In genomic region chr13:99977912-99978780, GRCh38 we compare ENCODE assay signal across 15 cellular contexts. TPM values are rescaled to one million over a fixed set of nuclear protein-coding genes. Genes with fewer than 3 reads are reported as not detected.
DNase-seq lines count a peak whose midpoint lies in the region; ATAC-seq, FAIRE-seq and TF ChIP-seq lines count a peak whose summit lies in the region.
"Had no signal": no experiment of that assay in that cellular context is flagged by ENCODE, and none has a peak within 500 bp of the region (broad histone marks: within the 10 kb centered on the region; RNA-seq: fewer than 3 reads in every experiment).

No MANE protein-coding gene starts in this region.

- H3K36me3 ChIP-seq in kidney (ENCODE audit: control insufficient read depth in 1 of 2, insufficient read depth in 2 of 2, low read length in 2 of 2): no peaks in the 10 kb centered on the region
- H3K36me3 ChIP-seq in pancreas: no peaks in the 10 kb centered on the region

- ATAC-seq in naive B cell (ENCODE audit: low read depth in 2 of 2) (no peak), pancreas (no peak)
- ATAC-seq: esophagus mucosa had no signal

- H3K9me3 Mint-ChIP-seq in HFFc6: no peaks in the 10 kb centered on the region; the same call in 1 of the 2 replicates
- peaks cover 0 to 53% (median 32%) of the 10 kb centered on the region in 7 donors for H3K9me3 Mint-ChIP-seq in naive B cell
- no peaks in the 10 kb centered on the region for H3K9me3 Mint-ChIP-seq in MCF 10A (ENCODE audit: unreplicated experiment)

- H3K27ac Mint-ChIP-seq in HFFc6 (no peak overlapping the region), naive B cell (peak overlapping the region in 4 of 6 donors; percentile 24 to 93 (median 69)), MCF 10A (ENCODE audit: low read depth, unreplicated experiment) (no peak overlapping the region)
- H3K27ac Mint-ChIP-seq: activated naive CD8-positive, alpha-beta T cell treated with anti-CD3 and anti-CD28 coated beads for 36 hours had no signal

- no peak overlapping the region for H3K9ac ChIP-seq in kidney (ENCODE audit: low read length in 2 of 2)

- H3K9me3 ChIP-seq in kidney (ENCODE audit: control insufficient read depth in 1 of 2, low read length in 2 of 2) (no peaks in the 10 kb centered on the region), pancreas (no peaks in the 10 kb centered on the region)

- DNase-seq in DMS79 treated with DMSO at 0.1 percent for 48 hours (lab: John Stamatoyannopoulos, UW): peak; percentile 89
- no peak for DNase-seq in HFFc6
- DNase-seq in cerebellar cortex (ENCODE audit: low spot score): peak; percentile 72
- DNase-seq in naive B cell: no peak
- DNase-seq in MCF 10A (ENCODE audit: unreplicated experiment): no peak
- DNase-seq in kidney: no peak
- DNase-seq in pancreas: no peak
- no peak for DNase-seq in DMS 273 (lab: John Stamatoyannopoulos, UW; ENCODE audit: unreplicated experiment)
- DNase-seq: activated naive CD8-positive, alpha-beta T cell treated with anti-CD3 and anti-CD28 coated beads for 36 hours; Calu3; NCI-H69; stimulated activated CD4-positive, alpha-beta T cell treated with anti-CD3 and anti-CD28 coated beads, Interleukin-2, amount 100 ng/mL, for 48 hours had no signal

- H3K4me1 ChIP-seq in kidney (ENCODE audit: control insufficient read depth in 1 of 2, insufficient read depth in 1 of 2, low read depth in 1 of 2, low read length in 2 of 2) (peaks cover 0 to 10% of the 10 kb centered on the region in 2 donors), pancreas (peaks cover 5 to 9% (median 7%) of the 10 kb centered on the region in 3 donors)

- intact Hi-C loops in MCF 10A (cut with micrococcal nuclease): no loop called here
- intact Hi-C loops in kidney (cut with DNase I): no loop called here
- intact Hi-C loops in pancreas (cut with DNase I): no loop called here

- H3K27ac ChIP-seq in kidney (ENCODE audit: low read depth in 2 of 2, low read length in 2 of 2): no peak overlapping the region
- no peak overlapping the region for H3K27ac ChIP-seq in pancreas

- 19 to 23% methylated on average over 51 to 52 of the region's 52 CpGs for WGBS in pancreas, 2 donors

- H3K27me3 Mint-ChIP-seq in HFFc6 (ENCODE audit: insufficient read depth): peaks cover 69% of the 10 kb centered on the region
- H3K27me3 Mint-ChIP-seq in naive B cell: peaks cover 52 to 60% (median 55%) of the 10 kb centered on the region in 3 donors
- peaks cover 3% of the 10 kb centered on the region for H3K27me3 Mint-ChIP-seq in MCF 10A (ENCODE audit: insufficient read depth, unreplicated experiment)

- H3K4me3 ChIP-seq in kidney (ENCODE audit: low read length in 2 of 2) (no peak overlapping the region), pancreas (no peak overlapping the region)

- no TSS peak for BruUV-seq in MCF 10A (replicated peaks; lab: Mats Ljungman, UMichigan)

- H3K27me3 ChIP-seq in pancreas: peaks cover 17 to 80% (median 44%) of the 10 kb centered on the region in 4 donors

- POLR2A ChIA-PET in MCF 10A (lab: Yijun Ruan, JAX): no interaction called here

- no peak for TF ChIP-seq CTCF in HFFc6 (IDR thresholded peaks at IDR 0.05)
- no peak for TF ChIP-seq CTCF in MCF 10A (IDR thresholded peaks at IDR 0.05; ENCODE audit: unreplicated experiment)
- no peak for TF ChIP-seq CTCF in kidney (IDR thresholded peaks at IDR 0.05; ENCODE audit: borderline replicate concordance, extremely low read depth, insufficient read depth)
- TF ChIP-seq CTCF in pancreas (IDR thresholded peaks at IDR 0.05): no peak

- peak overlapping the region; percentile 60; the same call in 1 of the 2 replicates for H3K4me3 Mint-ChIP-seq in HFFc6
- H3K4me3 Mint-ChIP-seq in naive B cell: peak overlapping the region in 6 of 8 donors; percentile 9 to 76 (median 50)
- H3K4me3 Mint-ChIP-seq in MCF 10A (ENCODE audit: unreplicated experiment): no peak overlapping the region
- H3K4me3 Mint-ChIP-seq: activated naive CD8-positive, alpha-beta T cell treated with anti-CD3 and anti-CD28 coated beads for 36 hours had no signal

- CTCF ChIA-PET in MCF 10A (lab: Yijun Ruan, JAX): interaction anchor here (0.6 to 0.7 kb wide), 4 partner anchors 23 to 521 kb away, joined by 3 to 4 read pairs (median 4); no protein-coding TSS in a partner anchor

- FAIRE-seq in kidney (lab: Jason Lieb, UNC) (no peak), pancreas (lab: Jason Lieb, UNC) (no peak)
- FAIRE-seq: GM12891 had no signal

- H3K36me3 Mint-ChIP-seq in HFFc6 (ENCODE audit: low read depth) (no peaks in the 10 kb centered on the region; the same call in 1 of the 2 replicates), naive B cell (peaks cover 0 to 20% of the 10 kb centered on the region in 2 donors), MCF 10A (ENCODE audit: insufficient read depth, unreplicated experiment) (no peaks in the 10 kb centered on the region)

- H3K4me1 Mint-ChIP-seq in HFFc6 (ENCODE audit: low read depth) (peaks cover 6% of the 10 kb centered on the region), naive B cell (peaks cover 4 to 9% (median 6%) of the 10 kb centered on the region in 3 donors), MCF 10A (ENCODE audit: insufficient read depth, unreplicated experiment) (no peaks in the 10 kb centered on the region)

RNA-seq across cellular contexts. Expression of gene ZIC2, which starts 3.4 kb away (rescaled TPM):
- 1 to 10 TPM in 3 of 6 experiments, under 1 TPM in 2, not detected in 1; 0.07 to 1.9 (median 1.2) TPM for total RNA-seq in HFFc6 (2021; fragmentation: NEBNext Ultra II Directional; extraction: Animal tissue kit (Norgen Biotek cat#: 25700))
- not detected for polyA plus RNA-seq in naive B cell (ENCODE audit: low read depth in 6 of 6)
- 7.0 and 8.2 TPM in 2 replicates for total RNA-seq in MCF 10A (2022)
- total RNA-seq in kidney: 1.4 TPM
- 0.13 TPM for polyA plus RNA-seq in kidney (ENCODE audit: insufficient read depth, low read depth, low replicate concordance)
- under 1 TPM in 1 of 6 donors, not detected in 5; 0.47 TPM for total RNA-seq in pancreas
- polyA plus RNA-seq in pancreas: not detected
- total RNA-seq: activated naive CD8-positive, alpha-beta T cell treated with anti-CD3 and anti-CD28 coated beads for 36 hours; kidney epithelial cell had no signal

RNA-seq across cellular contexts. Expression of gene ZIC5, which starts 6.6 kb away (rescaled TPM):
- total RNA-seq in HFFc6 (2021; fragmentation: NEBNext Ultra II Directional; extraction: Animal tissue kit (Norgen Biotek cat#: 25700)): not detected
- polyA plus RNA-seq in naive B cell (ENCODE audit: low read depth in 6 of 6): not detected
- not detected in 2 replicates for total RNA-seq in MCF 10A (2022)
- total RNA-seq in kidney: not detected
- not detected for polyA plus RNA-seq in kidney (ENCODE audit: insufficient read depth, low read depth, low replicate concordance)
- total RNA-seq in pancreas: under 1 TPM in 1 of 6 donors, not detected in 5; 0.06 TPM
- polyA plus RNA-seq in pancreas: not detected
- total RNA-seq: activated naive CD8-positive, alpha-beta T cell treated with anti-CD3 and anti-CD28 coated beads for 36 hours; esophagus mucosa; kidney epithelial cell had no signal

Comparison
In these comparisons a context has a peak if more than half of its experiments do, and no peak if none do; other contexts are left out.
1. DNase-seq: peak in DMS79 treated with DMSO at 0.1 percent for 48 hours (single experiment) and cerebellar cortex (single experiment); none in HFFc6 (single experiment), naive B cell (single experiment), MCF 10A (single experiment), kidney (single experiment), pancreas (0 of 6) and DMS 273 (single experiment).
2. H3K27ac Mint-ChIP-seq: peak in naive B cell (4 of 6); none in HFFc6 (single experiment) and MCF 10A (single experiment).